18 cellular contexts compared by ENCODE assay signal in the genomic region with DNA sequence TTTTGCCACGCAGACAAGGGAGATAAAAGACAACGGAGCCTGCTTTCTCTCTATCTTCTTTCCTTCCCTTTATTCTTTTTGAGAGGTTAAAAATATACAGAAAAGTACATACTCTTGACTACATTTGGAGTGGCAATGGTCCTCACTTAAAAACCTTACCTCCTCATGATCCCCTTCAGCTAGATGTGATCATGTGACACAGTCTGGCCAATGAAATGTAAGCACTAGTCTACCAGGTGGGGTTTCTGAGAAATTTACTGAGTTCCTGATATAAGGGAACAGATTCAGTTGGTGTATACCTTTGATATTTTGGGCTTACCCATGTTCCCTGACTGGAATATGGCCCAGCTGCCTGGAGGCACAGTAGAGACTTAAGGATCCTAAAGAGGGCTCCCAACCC.
"Had no signal": no experiment of that assay in that cellular context is flagged by ENCODE, and none has a peak within 500 bp of the region (broad histone marks: within the 10 kb centered on the region; RNA-seq: fewer than 3 reads in every experiment).

No MANE protein-coding gene starts in this region.

- DNase-seq: Kasumi-1, MM.1S, NCI-H1092 treated with DMSO at 0.1 percent for 48 hours, NCI-H1436, NCI-H187, NCI-H2029, NCI-H2081 treated with DMSO at 0.1 percent for 48 hours, NCI-H2171, NCI-H226, NCI-H446, NCI-H510A, NCI-H524 treated with DMSO at 0.1 percent for 48 hours, NCI-H69, NCI-H774, PC-9, Peyer's patch, Right ventricle myocardium superior, SIG-M5 had no signal
